8 cellular contexts compared by ENCODE assay signal in the genomic region with DNA sequence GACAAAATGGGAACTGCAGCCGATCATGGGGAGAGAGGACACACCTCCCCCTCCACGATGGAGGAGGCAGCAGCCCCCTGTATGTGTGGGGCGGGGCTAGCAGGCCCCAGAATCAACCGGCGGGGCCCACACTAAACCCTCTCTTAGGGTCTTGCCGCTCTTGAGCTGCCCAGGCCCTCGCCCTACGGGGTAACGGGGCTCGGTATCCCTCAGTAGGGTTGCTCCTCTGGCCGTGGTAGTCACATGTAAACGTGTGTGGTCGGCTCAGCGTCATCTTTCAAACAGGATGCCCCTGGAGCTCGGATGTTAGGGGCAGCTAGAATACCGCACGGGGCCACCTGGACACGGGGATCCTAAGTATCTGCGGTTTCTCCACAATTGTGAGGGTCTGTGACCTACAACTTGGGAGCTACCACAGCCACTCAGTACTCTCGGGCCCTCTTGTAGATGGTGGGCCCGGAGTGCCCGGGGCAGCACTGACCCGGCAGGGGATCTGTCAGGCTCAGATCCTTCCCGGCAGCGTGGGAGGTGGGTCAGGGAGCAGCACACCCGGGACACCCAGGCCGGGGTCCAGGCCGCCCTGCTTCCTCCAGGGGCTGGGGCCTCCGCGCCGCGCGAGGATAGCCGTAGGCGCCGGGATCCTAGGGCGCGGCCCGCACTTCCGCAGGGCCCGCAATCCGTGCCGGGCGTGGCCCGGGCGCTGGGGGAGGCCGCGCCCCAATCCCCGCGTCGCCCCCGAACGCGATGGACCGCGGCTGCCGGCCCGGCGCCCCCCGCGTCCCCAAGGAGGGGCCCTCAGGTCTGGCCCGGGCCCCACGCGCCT. TPM values are rescaled to one million over a fixed set of nuclear protein-coding genes. Genes with fewer than 3 reads are reported as not detected.
DNase-seq lines count a peak whose midpoint lies in the region; ATAC-seq, FAIRE-seq and TF ChIP-seq lines count a peak whose summit lies in the region.

No MANE protein-coding gene starts in this region.

- peak overlapping the region; percentile 43 to 64 for H3K4me3 ChIP-seq in kidney (ENCODE audit: low read length in 2 of 2)

- peaks cover 0 to 10% of the 10 kb centered on the region in 2 donors for H3K36me3 ChIP-seq in kidney (ENCODE audit: control insufficient read depth in 1 of 2, insufficient read depth in 2 of 2, low read length in 2 of 2)

- H3K9me3 ChIP-seq in kidney (ENCODE audit: control insufficient read depth in 1 of 2, low read length in 2 of 2) = no peaks in the 10 kb centered on the region

- H3K27me3 Mint-ChIP-seq in brain = no peaks in the 10 kb centered on the region

- peaks cover 30 to 39% of the 10 kb centered on the region in 2 donors for H3K4me1 ChIP-seq in kidney (ENCODE audit: control insufficient read depth in 1 of 2, insufficient read depth in 1 of 2, low read depth in 1 of 2, low read length in 2 of 2)

- H3K4me3 Mint-ChIP-seq in brain = peak overlapping the region; percentile 86 to 91 (median 88)

- ATAC-seq in HG02759 (IDR thresholded peaks at IDR 0.05; ENCODE audit: unreplicated experiment) = peak; percentile 17

- DNase-seq in GM12891 (ENCODE audit: insufficient read length, low spot score) = no peak
- peak; percentile 63 for DNase-seq in RPMI7951 (ENCODE audit: low read depth)
- DNase-seq in kidney = no peak
- DNase-seq in stimulated activated CD4-positive, alpha-beta T cell treated with anti-CD3 and anti-CD28 coated beads, Interleukin-4, amount 100 ng/mL, for 24 hours = peak; percentile 46
- DNase-seq in DMS153 treated with DMSO at 0.1 percent for 48 hours (lab: John Stamatoyannopoulos, UW; ENCODE audit: unreplicated experiment) = no peak
- no peak for DNase-seq in KG1 (lab: John Stamatoyannopoulos, UW)

- TF ChIP-seq POLR2A in GM12891 (IDR thresholded peaks at IDR 0.05; ENCODE audit: low read depth, low read length) = no peak

- peak overlapping the region; percentile 65 to 92 for H3K27ac ChIP-seq in kidney (ENCODE audit: low read depth in 2 of 2, low read length in 2 of 2)

- no peaks in the 10 kb centered on the region for H3K9me3 Mint-ChIP-seq in brain

- intact Hi-C loops in kidney (cut with DNase I) = no loop called here

- FAIRE-seq in GM12891 (lab: Jason Lieb, UNC) (peak; percentile 13), kidney (lab: Jason Lieb, UNC) (no peak)

- H3K9ac ChIP-seq in kidney (ENCODE audit: low read length in 2 of 2) = peak overlapping the region; percentile 74 to 77

- H3K36me3 Mint-ChIP-seq in brain = peaks cover 6% of the 10 kb centered on the region

- peak overlapping the region; percentile 74 to 97 (median 90) for H3K27ac Mint-ChIP-seq in brain

- no peak for TF ChIP-seq CTCF in brain (conservative IDR thresholded peaks at IDR 0.05)
- no peak for TF ChIP-seq CTCF in kidney (IDR thresholded peaks at IDR 0.05; ENCODE audit: borderline replicate concordance, extremely low read depth, insufficient read depth)

- H3K4me1 Mint-ChIP-seq in brain = peaks cover 42% of the 10 kb centered on the region

TF ChIP-seq in GM12891, 5 proteins besides CTCF, POLR2A, EP300 and RAD21:
- TF ChIP-seq POU2F2 (IDR thresholded peaks at IDR 0.05; ENCODE audit: low read depth, low read length) = no peak
- TF ChIP-seq TAF1 (IDR thresholded peaks at IDR 0.05; ENCODE audit: low read depth, low read length) = no peak
- TF ChIP-seq POLR2AphosphoS5 (IDR thresholded peaks at IDR 0.05; ENCODE audit: low read depth, low read length) = no peak
- no peak for TF ChIP-seq PAX5 (IDR thresholded peaks at IDR 0.05; ENCODE audit: insufficient read depth, low read length, severe bottlenecking)
- no peak; the same call in 1 of the 2 replicates for TF ChIP-seq SPI1 (IDR thresholded peaks at IDR 0.05; ENCODE audit: low read depth, low read length)
TF ChIP-seq in GM12891: peak in this region for 0.

RNA-seq across cellular contexts. Expression of gene ARHGDIA, which starts 0.8 kb away (rescaled TPM):
- 203 TPM for polyA plus RNA-seq in GM12891 (2012; ENCODE audit: low read depth, missing spikeins)
- 137 and 170 TPM in 2 replicates for total RNA-seq in RPMI7951 (2014; rRNA removed; shearing (Covaris generic))
- 480 TPM for polyA plus RNA-seq in brain (ENCODE audit: insufficient read depth, low read depth, low replicate concordance)
- 453 TPM for total RNA-seq in kidney
- 424 TPM for polyA plus RNA-seq in kidney (ENCODE audit: insufficient read depth, low read depth, low replicate concordance)

RNA-seq across cellular contexts. Expression of gene P4HB, which starts 10.0 kb away (rescaled TPM):
- polyA plus RNA-seq in GM12891 (2012; ENCODE audit: low read depth, missing spikeins) = 414 TPM
- 666 and 757 TPM in 2 replicates for total RNA-seq in RPMI7951 (2014; rRNA removed; shearing (Covaris generic))
- polyA plus RNA-seq in brain (ENCODE audit: insufficient read depth, low read depth, low replicate concordance) (310 TPM), kidney (ENCODE audit: insufficient read depth, low read depth, low replicate concordance) (411 TPM)
- 482 TPM for total RNA-seq in kidney

RNA-seq across cellular contexts. Expression of gene ALYREF, which starts 21.0 kb away (rescaled TPM):
- polyA plus RNA-seq in GM12891 (2012; ENCODE audit: low read depth, missing spikeins) = 112 TPM
- 159 and 274 TPM in 2 replicates for total RNA-seq in RPMI7951 (2014; rRNA removed; shearing (Covaris generic))
- polyA plus RNA-seq in brain (ENCODE audit: insufficient read depth, low read depth, low replicate concordance) = 118 TPM
- 59.3 TPM for total RNA-seq in kidney
- polyA plus RNA-seq in kidney (ENCODE audit: insufficient read depth, low read depth, low replicate concordance) = 45.3 TPM

RNA-seq across cellular contexts. Expression of gene ANAPC11, which starts 21.2 kb away (rescaled TPM):
- polyA plus RNA-seq in GM12891 (2012; ENCODE audit: low read depth, missing spikeins) = 183 TPM
- total RNA-seq in RPMI7951 (2014; rRNA removed; shearing (Covaris generic)) = 241 and 342 TPM in 2 replicates
- polyA plus RNA-seq in brain (ENCODE audit: insufficient read depth, low read depth, low replicate concordance) = 219 TPM
- 88.6 TPM for total RNA-seq in kidney
- 220 TPM for polyA plus RNA-seq in kidney (ENCODE audit: insufficient read depth, low read depth, low replicate concordance)

RNA-seq across cellular contexts. Expression of gene NPB, which starts 31.7 kb away (rescaled TPM):
- not detected for polyA plus RNA-seq in GM12891 (2012; ENCODE audit: low read depth, missing spikeins)
- 3.7 and 3.9 TPM in 2 replicates for total RNA-seq in RPMI7951 (2014; rRNA removed; shearing (Covaris generic))
- 2.6 TPM for polyA plus RNA-seq in brain (ENCODE audit: insufficient read depth, low read depth, low replicate concordance)
- 0.66 TPM for total RNA-seq in kidney
- 1.4 TPM for polyA plus RNA-seq in kidney (ENCODE audit: insufficient read depth, low read depth, low replicate concordance)

Comparison
In these comparisons a context has a peak if more than half of its experiments do, and no peak if none do; other contexts are left out.
1. DNase-seq: peak in RPMI7951 (single experiment) and stimulated activated CD4-positive, alpha-beta T cell treated with anti-CD3 and anti-CD28 coated beads, Interleukin-4, amount 100 ng/mL, for 24 hours (single experiment); none in GM12891 (single experiment), kidney (single experiment), DMS153 treated with DMSO at 0.1 percent for 48 hours (single experiment) and KG1 (single experiment).